8 cellular contexts compared by ENCODE assay signal in genomic region chr2:108635630-108636354, GRCh38.
A peak's percentile ranks its signal among the peaks of the same experiment; 100 is the strongest.
DNase-seq lines count a peak whose midpoint lies in the region; ATAC-seq and TF ChIP-seq lines count a peak whose summit lies in the region.

No MANE protein-coding gene starts in this region.

- H3K4me3 ChIP-seq in adipocyte (ENCODE audit: low read length) (no peak overlapping the region), foreskin fibroblast (ENCODE audit: low read depth in 1 of 2, low read length in 2 of 2) (no peak overlapping the region)

- intact Hi-C loops in natural killer cell (cut with micrococcal nuclease) = loop anchor here (1.0 to 2.0 kb wide), 3 partner anchors 14 to 40 kb away; no protein-coding TSS in a partner anchor

- no peaks in the 10 kb centered on the region for H3K36me3 ChIP-seq in adipocyte (ENCODE audit: control insufficient read depth, insufficient read depth, low read length, severe bottlenecking)

- no peak overlapping the region for H3K27ac Mint-ChIP-seq in natural killer cell

- H3K9me3 ChIP-seq in adipocyte (ENCODE audit: control insufficient read depth, low read length) = no peaks in the 10 kb centered on the region

- peak; percentile 18 for ATAC-seq in GM18505 (IDR thresholded peaks at IDR 0.05; ENCODE audit: unreplicated experiment)
- peak; percentile 2 for ATAC-seq in HG02610 (IDR thresholded peaks at IDR 0.05; ENCODE audit: unreplicated experiment)
- ATAC-seq in natural killer cell = peak in 2 of 3 donors; percentile 11 to 19
- ATAC-seq in HG03460 (IDR thresholded peaks at IDR 0.05; ENCODE audit: unreplicated experiment) = no peak

- H3K4me3 Mint-ChIP-seq in natural killer cell = no peak overlapping the region

- H3K27me3 Mint-ChIP-seq in natural killer cell (ENCODE audit: low read depth in 2 of 2) = no peaks in the 10 kb centered on the region

- H3K9ac ChIP-seq in adipocyte (ENCODE audit: low read length) = peak overlapping the region; percentile 11

- DNase-seq in adipocyte (ENCODE audit: low read depth) = no peak
- no peak for DNase-seq in natural killer cell
- DNase-seq in RPMI8226 = no peak
- DNase-seq in amniotic stem cell (lab: John Stamatoyannopoulos, UW) = no peak
- DNase-seq in foreskin fibroblast = no peak

- no peaks in the 10 kb centered on the region for H3K27me3 ChIP-seq in adipocyte (replicated peaks; ENCODE audit: control insufficient read depth, insufficient read depth, low read length)

- H3K36me3 Mint-ChIP-seq in natural killer cell = no peaks in the 10 kb centered on the region

- peaks cover 23 to 30% of the 10 kb centered on the region in 2 donors for H3K4me1 Mint-ChIP-seq in natural killer cell

- H3K4me1 ChIP-seq in adipocyte (ENCODE audit: control insufficient read depth, insufficient read depth, low read length) = peaks cover 81% of the 10 kb centered on the region

- no peaks in the 10 kb centered on the region for H3K9me3 Mint-ChIP-seq in natural killer cell

- TF ChIP-seq CTCF in natural killer cell (IDR thresholded peaks at IDR 0.05) (no peak), foreskin fibroblast (IDR thresholded peaks at IDR 0.05; ENCODE audit: low read depth, low read length) (no peak)

- no peak for TF ChIP-seq POLR2A in GM18505 (IDR thresholded peaks at IDR 0.05; ENCODE audit: borderline replicate concordance, extremely low read depth, insufficient read depth, insufficient read length)
